In the genomic region with DNA sequence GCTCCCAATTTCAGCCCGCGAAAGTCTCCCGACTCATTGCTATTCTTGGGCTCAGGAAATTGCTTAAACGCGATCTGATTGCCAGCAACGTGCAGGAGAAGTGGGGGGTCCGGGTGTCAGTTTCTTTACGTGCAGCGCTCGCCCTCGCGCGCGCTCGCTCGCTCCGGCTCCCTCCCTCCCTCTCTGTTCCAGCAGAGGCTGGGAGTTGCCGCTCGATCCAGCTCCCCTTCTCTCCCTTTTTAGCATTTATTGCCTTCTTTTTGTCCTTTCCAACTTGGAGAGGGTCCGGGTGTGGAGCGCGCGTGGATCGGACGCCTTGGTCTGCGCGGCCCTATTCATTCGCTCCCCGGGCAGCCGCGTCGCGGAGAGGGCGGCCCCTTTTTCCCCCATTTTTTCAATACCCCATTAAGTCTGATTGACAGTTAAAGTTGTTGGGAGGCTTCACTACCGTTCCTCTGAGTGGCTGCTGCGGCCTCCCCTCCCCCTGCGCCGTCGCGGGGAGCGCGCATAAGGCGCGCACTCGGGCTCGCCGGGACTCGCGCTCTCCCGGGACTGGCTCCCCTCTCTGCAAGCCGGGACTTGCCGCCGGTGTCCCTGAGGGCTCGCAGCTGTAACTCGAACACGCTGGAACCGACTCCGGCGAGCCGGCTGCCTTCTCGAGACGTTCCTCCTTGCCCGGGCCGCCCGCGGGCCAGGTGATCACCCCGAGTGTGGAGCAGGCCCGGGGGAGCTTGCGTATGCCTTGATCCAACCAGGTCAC, we compare ENCODE assay signal across 8 cellular contexts. TPM values are rescaled to one million over a fixed set of nuclear protein-coding genes. Genes with fewer than 3 reads are reported as not detected.
A peak's percentile ranks its signal among the peaks of the same experiment; 100 is the strongest.
DNase-seq lines count a peak whose midpoint lies in the region; ATAC-seq and TF ChIP-seq lines count a peak whose summit lies in the region.

TSS of gene DHRS3 (minus strand) at position 310 of the 760 bp plus-strand sequence. CDS start 862 bp downstream, outside the sequence.

- peak; percentile 63 for ATAC-seq in foreskin keratinocyte
- no peak for ATAC-seq in GM19395 (IDR thresholded peaks at IDR 0.05; ENCODE audit: unreplicated experiment)

- no peaks in the 10 kb centered on the region for H3K9me3 ChIP-seq in neural cell (ENCODE audit: low read length)

- no peaks in the 10 kb centered on the region for H3K36me3 ChIP-seq in neural cell (ENCODE audit: insufficient read depth, low read length)

- CTCF ChIA-PET in RWPE1 (lab: Yijun Ruan, JAX): interaction anchor here (0.5 to 1.1 kb wide), 7 partner anchors 9 to 445 kb away, joined by 3 to 4 read pairs (median 3); no protein-coding TSS in a partner anchor

- H3F3A ChIP-seq in neural cell (ENCODE audit: insufficient read depth, low read length, poor library complexity, severe bottlenecking): peaks cover 3% of the 10 kb centered on the region

- peak within 1 kb of the TSS; percentile 48 for H3K9ac ChIP-seq in neural cell (ENCODE audit: low read length)

- H3K27me3 ChIP-seq in foreskin keratinocyte (peaks cover 13% of the 10 kb centered on the region), neural cell (ENCODE audit: insufficient read depth, low read depth, low read length) (peaks cover 51% of the 10 kb centered on the region)

- H3K4me3 ChIP-seq in neural cell (ENCODE audit: low read length): peak within 1 kb of the TSS; percentile 82

- H3K27ac ChIP-seq in RWPE1 (peak within 1 kb of the TSS; percentile 99), foreskin keratinocyte (peak within 1 kb of the TSS; percentile 83), neural cell (ENCODE audit: low read length) (no peak within 1 kb of the TSS), temporal lobe (ENCODE audit: low read depth, low read length) (peak within 1 kb of the TSS; percentile 72)

- H2AFZ ChIP-seq in neural cell (ENCODE audit: low read depth, low read length): peak within 1 kb of the TSS; percentile 43

- DNase-seq in DMS153 treated with DMSO at 0.1 percent for 48 hours (lab: John Stamatoyannopoulos, UW; ENCODE audit: unreplicated experiment) (peak; percentile 31), HT-29 (ENCODE audit: low spot score) (peak; percentile 89), RWPE1 (ENCODE audit: low spot score) (peak; percentile 93), foreskin keratinocyte (peak; percentile 85 to 91)
- DNase-seq in activated naive CD4-positive, alpha-beta T cell treated with Interleukin-2 at 50 U/mL for 16 hours: peak; percentile 63

- TF ChIP-seq EP300 in neural cell (conservative IDR thresholded peaks at IDR 0.05; ENCODE audit: poor library complexity, severe bottlenecking): no peak

- H3K79me2 ChIP-seq in neural cell (replicated peaks; ENCODE audit: insufficient read depth, low read length): no peaks in the 10 kb centered on the region

- H4K20me1 ChIP-seq in neural cell (ENCODE audit: insufficient read depth): no peaks in the 10 kb centered on the region

- TF ChIP-seq CTCF in RWPE1 (conservative IDR thresholded peaks at IDR 0.05; ENCODE audit: low read depth) (no peak), foreskin keratinocyte (conservative IDR thresholded peaks at IDR 0.05) (no peak), neural cell (IDR thresholded peaks at IDR 0.05; ENCODE audit: poor library complexity, severe bottlenecking) (no peak)

- H3K4me1 ChIP-seq in foreskin keratinocyte: no peaks in the 10 kb centered on the region

- H3K9me2 ChIP-seq in neural cell (ENCODE audit: insufficient read depth, low read length): no peaks in the 10 kb centered on the region

- POLR2A ChIA-PET in RWPE1 (lab: Yijun Ruan, JAX; ENCODE audit: low non-redundant PET): interaction anchor here (0.6 kb wide), 3 partner anchors 131 to 219 kb away, joined by 3 to 9 read pairs (median 6); no protein-coding TSS in a partner anchor

- H3K4me2 ChIP-seq in neural cell (ENCODE audit: low read length): peak within 1 kb of the TSS; percentile 42

- no peak for TF ChIP-seq RAD21 in neural cell (conservative IDR thresholded peaks at IDR 0.05)

TF ChIP-seq in neural cell, 6 proteins besides CTCF, POLR2A, EP300 and RAD21:
- TF ChIP-seq SMC3 (conservative IDR thresholded peaks at IDR 0.05; ENCODE audit: poor library complexity) (no peak), POLR2AphosphoS5 (IDR thresholded peaks at IDR 0.05) (peak; percentile 9), TAF1 (IDR thresholded peaks at IDR 0.05; ENCODE audit: low read depth) (no peak), REST (IDR thresholded peaks at IDR 0.05; ENCODE audit: borderline replicate concordance) (no peak), MXI1 (conservative IDR thresholded peaks at IDR 0.05; ENCODE audit: poor library complexity, severe bottlenecking) (peak; percentile 66), EZH2 (IDR thresholded peaks at IDR 0.05; ENCODE audit: borderline replicate concordance, insufficient read depth, low read length, poor library complexity, severe bottlenecking) (no peak)

RNA-seq across cellular contexts. Expression of gene DHRS3, which starts in this region (rescaled TPM):
- 84.8 and 90.2 TPM in 2 replicates for total RNA-seq in HT-29 (2014; rRNA removed; shearing (Covaris generic))
- total RNA-seq in foreskin keratinocyte (2.6 and 6.4 TPM in 2 replicates), temporal lobe (6.9 TPM)
- polyA plus RNA-seq in foreskin keratinocyte (3.2 and 7.0 TPM in 2 replicates), neural cell (0.22 TPM in 1 of 2 replicates, not detected in the other)
- polyA minus RNA-seq in neural cell: 0.69 TPM in 1 of 2 replicates, not detected in the other

Comparison
In these comparisons a context has a peak if more than half of its experiments do, and no peak if none do; other contexts are left out.
1. RNA of gene DHRS3 (total RNA-seq): 84.8 to 90.2 TPM in HT-29; 6.9 TPM in temporal lobe (single experiment) and 2.6 to 6.4 TPM in foreskin keratinocyte; every median in the first group is over 10 times any median in the second.
2. DNase-seq: peak in every context shown above with its lines; median percentile 93 in RWPE1; 89 in HT-29; 88 in foreskin keratinocyte; 63 in activated naive CD4-positive, alpha-beta T cell treated with Interleukin-2 at 50 U/mL for 16 hours; 31 in DMS153 treated with DMSO at 0.1 percent for 48 hours.